In genomic region chr4:23837366-23837765, GRCh38 we compare ENCODE assay signal across 15 cellular contexts. TPM values are rescaled to one million over a fixed set of nuclear protein-coding genes. Genes with fewer than 3 reads are reported as not detected.
A peak's percentile ranks its signal among the peaks of the same experiment; 100 is the strongest.
DNase-seq lines count a peak whose midpoint lies in the region; FAIRE-seq and TF ChIP-seq lines count a peak whose summit lies in the region.
"Had no signal": no experiment of that assay in that cellular context is flagged by ENCODE, and none has a peak within 500 bp of the region (broad histone marks: within the 10 kb centered on the region; RNA-seq: fewer than 3 reads in every experiment).

No MANE protein-coding gene starts in this region.

- H3K36me3 ChIP-seq in esophagus muscularis mucosa = no peaks in the 10 kb centered on the region
- no peaks in the 10 kb centered on the region for H3K36me3 ChIP-seq in parathyroid adenoma (ENCODE audit: control insufficient read depth, insufficient read depth, low read length)
- H3K36me3 ChIP-seq: BE2C had no signal

- H3K27ac ChIP-seq in esophagus muscularis mucosa (replicated peaks in 1 of 4) (peak overlapping the region in 3 of 4 donors; percentile 31 to 50 (median 39)), parathyroid adenoma (peak overlapping the region; percentile 7)
- H3K27ac ChIP-seq: A549, C4-2B had no signal

- no peaks in the 10 kb centered on the region for H3K9me3 ChIP-seq in esophagus muscularis mucosa
- H3K9me3 ChIP-seq in parathyroid adenoma (ENCODE audit: control insufficient read depth, low read length) = no peaks in the 10 kb centered on the region
- H3K9me3 ChIP-seq: A549, BE2C had no signal

- intact Hi-C loops in esophagus muscularis mucosa (cut with DNase I) = no loop called here

- TF ChIP-seq EP300 in esophagus muscularis mucosa (IDR thresholded peaks at IDR 0.05) = no peak

- H2AFZ ChIP-seq in parathyroid adenoma = no peak overlapping the region

- TF ChIP-seq POLR2A in esophagus muscularis mucosa (IDR thresholded peaks at IDR 0.05; ENCODE audit: low read depth) = no peak

- peaks cover 4 to 34% (median 27%) of the 10 kb centered on the region in 4 donors for H3K4me1 ChIP-seq in esophagus muscularis mucosa
- H3K4me1 ChIP-seq in parathyroid adenoma = no peaks in the 10 kb centered on the region
- H3K4me1 ChIP-seq: A549 had no signal

- 56% methylated on average over 2 of the region's 2 CpGs for WGBS in esophagus muscularis mucosa

- DNase-seq in D721Med (ENCODE audit: insufficient read length, low spot score) (no peak), NCI-H524 treated with DMSO at 0.1 percent for 48 hours (lab: John Stamatoyannopoulos, UW) (peak; percentile 3), esophagus muscularis mucosa (ENCODE audit: extremely low spot score) (no peak), ureter (ENCODE audit: low spot score) (no peak), NCI-H2081 (lab: John Stamatoyannopoulos, UW) (no peak), NCI-H146 treated with DMSO at 0.1 percent for 48 hours (lab: John Stamatoyannopoulos, UW; ENCODE audit: unreplicated experiment) (no peak)
- DNase-seq: BE2C; CD4-positive, alpha-beta memory T cell; DND-41; GF-D8; HCEC 1CT; HFFc6 had no signal

- H3K9ac ChIP-seq in parathyroid adenoma = no peak overlapping the region

- H3K27me3 ChIP-seq in esophagus muscularis mucosa = no peaks in the 10 kb centered on the region
- no peaks in the 10 kb centered on the region for H3K27me3 ChIP-seq in parathyroid adenoma (ENCODE audit: control insufficient read depth, insufficient read depth, low read length)
- H3K27me3 ChIP-seq: BE2C had no signal

- no peak overlapping the region for H3K4me3 ChIP-seq in esophagus muscularis mucosa
- H3K4me3 ChIP-seq in parathyroid adenoma (ENCODE audit: low read depth, low read length) = no peak overlapping the region
- H3K4me3 ChIP-seq: A549 had no signal

- H3K4me2 ChIP-seq in parathyroid adenoma (ENCODE audit: low read length) = no peak overlapping the region
- H3K4me2 ChIP-seq: A549 had no signal

- no peak for TF ChIP-seq CTCF in D721Med (IDR thresholded peaks at IDR 0.05; ENCODE audit: insufficient read depth, missing control alignments)
- no peak for TF ChIP-seq CTCF in esophagus muscularis mucosa (IDR thresholded peaks at IDR 0.05)
- TF ChIP-seq CTCF in parathyroid adenoma (IDR thresholded peaks at IDR 0.05) = no peak

- H3K79me2 ChIP-seq in parathyroid adenoma = peaks cover 4% of the 10 kb centered on the region

- FAIRE-seq in D721Med (lab: Jason Lieb, UNC) = peak; percentile 92
- FAIRE-seq: A549 had no signal

RNA-seq across cellular contexts. Expression of gene PPARGC1A, which starts 52.5 kb away (rescaled TPM):
- 10 to 100 TPM; 13.8 to 22.8 (median 17.1) TPM for total RNA-seq in esophagus muscularis mucosa
- 13.3 TPM for total RNA-seq in ureter
- total RNA-seq: CD4-positive, alpha-beta memory T cell; HFFc6 had no signal
